ENCODE assay signal across 1 cellular context in genomic region chr18:73679941-73680700, GRCh38.
TF ChIP-seq lines count a peak whose summit lies in the region.

No MANE protein-coding gene starts in this region.

TF ChIP-seq in IMR-90, 13 proteins besides CTCF, POLR2A, EP300 and RAD21 (continued from another document):
- TF ChIP-seq USF2 (IDR thresholded peaks at IDR 0.05; ENCODE audit: low read depth, low read length) (no peak), CHD1 (IDR thresholded peaks at IDR 0.05; ENCODE audit: low read depth, low read length) (no peak), MAZ (IDR thresholded peaks at IDR 0.05; ENCODE audit: borderline replicate concordance, low read depth, low read length) (no peak), SMC3 (IDR thresholded peaks at IDR 0.05; ENCODE audit: low read depth, low read length) (no peak), RFX5 (IDR thresholded peaks at IDR 0.05; ENCODE audit: low read depth, low read length) (no peak), MXI1 (IDR thresholded peaks at IDR 0.05; ENCODE audit: borderline replicate concordance, low read depth, low read length) (no peak), RCOR1 (IDR thresholded peaks at IDR 0.05; ENCODE audit: insufficient replicate concordance, low read length) (no peak), MAFK (IDR thresholded peaks at IDR 0.05; ENCODE audit: low read depth, low read length) (no peak)
TF ChIP-seq in IMR-90: peak in this region for 0.
